Comparison of ENCODE assay signal across 17 cellular contexts in genomic region chr5:53749611-53750010, GRCh38.
"Had no signal": no experiment of that assay in that cellular context is flagged by ENCODE, and none has a peak within 500 bp of the region (broad histone marks: within the 10 kb centered on the region; RNA-seq: fewer than 3 reads in every experiment).

No MANE protein-coding gene starts in this region.

- H3K36me3 ChIP-seq: neutrophil, tibial nerve had no signal

- H3K27me3 ChIP-seq: neutrophil, tibial nerve had no signal

- ATAC-seq: activated CD4-positive, CD25-positive, alpha-beta regulatory T cell treated with anti-CD3 and anti-CD28 coated beads, Interleukin-2, amount 50 U/mL, for 24 hours; left ventricle myocardium superior; natural killer cell had no signal

- H3K4me1 ChIP-seq: tibial nerve had no signal

- H3K4me3 ChIP-seq: tibial nerve had no signal

- H3K4me1 Mint-ChIP-seq: natural killer cell had no signal

- DNase-seq: activated CD4-positive, alpha-beta T cell treated with anti-CD3 and anti-CD28 coated beads, Interleukin-2, amount 50 U/mL, for 1 hour; activated CD8-positive, alpha-beta memory T cell treated with anti-CD3 and anti-CD28 coated beads for 24 hours; activated gamma-delta T cell treated with Interleukin-2 at 50 U/mL for 16 hours; effector memory CD4-positive, alpha-beta T cell; kidney glomerular epithelial cell; left ventricle myocardium superior; mesenchymal stem cell; natural killer cell; stimulated activated CD4-positive, alpha-beta T cell treated with anti-CD3 and anti-CD28 coated beads, Interleukin-15, amount 100 ng/mL, for 24 hours; stimulated activated CD4-positive, alpha-beta T cell treated with anti-CD3 and anti-CD28 coated beads, Interleukin-4, amount 100 ng/mL, for 1 hour; stimulated activated naive CD4-positive, alpha-beta T cell treated with Interleukin-2 at 50 U/mL for 16 hours; substantia nigra had no signal

- H3K4me3 Mint-ChIP-seq: activated naive CD8-positive, alpha-beta T cell; natural killer cell had no signal

- H3K27ac Mint-ChIP-seq: activated naive CD8-positive, alpha-beta T cell; natural killer cell had no signal

- H3K27me3 Mint-ChIP-seq: activated naive CD8-positive, alpha-beta T cell had no signal

- H3K27ac ChIP-seq: epithelial cell of prostate, neutrophil, tibial nerve had no signal

- H3K9me3 ChIP-seq: neutrophil had no signal
